ENCODE assay signal across 9 cellular contexts in genomic region chr1:147752531-147752930, GRCh38. TPM values are rescaled to one million over a fixed set of nuclear protein-coding genes. Genes with fewer than 3 reads are reported as not detected.
"Had no signal": no experiment of that assay in that cellular context is flagged by ENCODE, and none has a peak within 500 bp of the region (broad histone marks: within the 10 kb centered on the region; RNA-seq: fewer than 3 reads in every experiment).

No MANE protein-coding gene starts in this region.

- H3K4me3 ChIP-seq: HAP-1 had no signal

- H3K27ac ChIP-seq: HL-60 had no signal

- H3K36me3 ChIP-seq: HAP-1 had no signal

- H3K9me3 ChIP-seq: HAP-1 had no signal

- H3K4me1 Mint-ChIP-seq: IgD-negative memory B cell had no signal

- H3K4me1 ChIP-seq: HAP-1 had no signal

- DNase-seq: GOT3, H7, HFFc6 had no signal

- H3K36me3 Mint-ChIP-seq: IgD-negative memory B cell had no signal

- H3K27ac Mint-ChIP-seq: HFFc6 had no signal

- ATAC-seq: HCT116, HepG2 had no signal

- H3K9me3 Mint-ChIP-seq: HFFc6, IgD-negative memory B cell had no signal

- H3K4me3 Mint-ChIP-seq: HFFc6, IgD-negative memory B cell had no signal

RNA-seq across cellular contexts. Expression of gene GJA5, which starts 7.9 kb away (rescaled TPM):
- total RNA-seq: HepG2, HT1080 had no signal
- polyA plus RNA-seq: HepG2, IgD-negative memory B cell had no signal
